In genomic region chr11:45900175-45900800, GRCh38 we compare ENCODE assay signal across 9 cellular contexts. TPM values are rescaled to one million over a fixed set of nuclear protein-coding genes. Genes with fewer than 3 reads are reported as not detected.
DNase-seq lines count a peak whose midpoint lies in the region; ATAC-seq, FAIRE-seq and TF ChIP-seq lines count a peak whose summit lies in the region.
"Not testable (repeated sequence)": the region's sequence is repeated elsewhere in the genome, so short reads cannot be mapped to it uniquely, and the experiment has no call there.
"Had no signal": no experiment of that assay in that cellular context is flagged by ENCODE, and none has a peak within 500 bp of the region (broad histone marks: within the 10 kb centered on the region; RNA-seq: fewer than 3 reads in every experiment).

No MANE protein-coding gene starts in this region.

- not testable (repeated sequence) for H3K4me1 ChIP-seq in CD8-positive, alpha-beta T cell (ENCODE audit: insufficient read depth, low read length); thymus (ENCODE audit: control insufficient read depth, insufficient read depth, low read length)
- H3K4me1 ChIP-seq in endothelial cell of umbilical vein (ENCODE audit: control insufficient read depth, extremely low read depth, insufficient read depth, low read length) (peaks cover 10% of the 10 kb centered on the region), kidney (ENCODE audit: control insufficient read depth in 1 of 2, insufficient read depth in 1 of 2, low read depth in 1 of 2, low read length in 2 of 2) (peaks cover 4 to 13% of the 10 kb centered on the region in 2 donors)

- not testable (repeated sequence) for ATAC-seq in CD8-positive, alpha-beta T cell; activated naive CD8-positive, alpha-beta T cell treated with anti-CD3 and anti-CD28 coated beads, Interleukin-2, amount 10 ng/mL, durations not matched to agents 7 days and 5 days (ENCODE audit: low read depth)
- ATAC-seq in HG02571 (IDR thresholded peaks at IDR 0.05; ENCODE audit: unreplicated experiment) (peak; percentile 13), omental fat pad (ENCODE audit: low FRiP score) (peak; percentile 3)

- not testable (repeated sequence) for TF ChIP-seq CTCF in CD8-positive, alpha-beta T cell (IDR thresholded peaks at IDR 0.05); RWPE1 (conservative IDR thresholded peaks at IDR 0.05; ENCODE audit: low read depth); endothelial cell of umbilical vein (IDR thresholded peaks at IDR 0.05; ENCODE audit: extremely low read depth in 1 of 2, insufficient read depth in 1 of 2, low read depth in 1 of 2, low read length in 2 of 2); kidney (IDR thresholded peaks at IDR 0.05; ENCODE audit: borderline replicate concordance, extremely low read depth, insufficient read depth); omental fat pad (IDR thresholded peaks at IDR 0.05)

- H3K36me3 ChIP-seq in CD8-positive, alpha-beta T cell (ENCODE audit: insufficient read depth, low read length); endothelial cell of umbilical vein (ENCODE audit: control insufficient read depth in 2 of 2, extremely low read depth in 1 of 2, insufficient read depth in 2 of 2, low read length in 2 of 2); kidney (ENCODE audit: control insufficient read depth in 1 of 2, insufficient read depth in 2 of 2, low read length in 2 of 2); thymus (ENCODE audit: control insufficient read depth, insufficient read depth): not testable (repeated sequence)

- not testable (repeated sequence) for H3K79me2 ChIP-seq in endothelial cell of umbilical vein (ENCODE audit: control insufficient read depth, insufficient read depth, low read length)

- CTCF ChIA-PET in CD8-positive, alpha-beta T cell (lab: Charles Lee); endothelial cell of umbilical vein (lab: Charles Lee): not testable (repeated sequence)
- CTCF ChIA-PET in RWPE1 (lab: Yijun Ruan, JAX): interaction anchor here (0.6 to 1.3 kb wide), 2 partner anchors 13 to 129 kb away, joined by 3 to 4 read pairs; no protein-coding TSS in a partner anchor

- POLR2A ChIA-PET in CD8-positive, alpha-beta T cell (lab: Charles Lee); RWPE1 (lab: Yijun Ruan, JAX; ENCODE audit: low non-redundant PET); endothelial cell of umbilical vein (lab: Charles Lee): not testable (repeated sequence)
- POLR2A ChIA-PET in activated naive CD8-positive, alpha-beta T cell treated with anti-CD3 and anti-CD28 coated beads, Interleukin-2, amount 10 ng/mL, durations not matched to agents 7 days and 5 days (lab: Charles Lee): interaction anchor here (1.5 kb wide), 1 partner anchor 16 kb away, joined by 7 read pairs; the partner anchor contains the start of gene PEX16

- not testable (repeated sequence) for H3K27me3 ChIP-seq in CD8-positive, alpha-beta T cell (ENCODE audit: insufficient read depth, low read length); endothelial cell of umbilical vein (ENCODE audit: control insufficient read depth in 2 of 2, insufficient read depth in 2 of 2, low read length in 2 of 2)
- peaks cover 42% of the 10 kb centered on the region for H3K27me3 ChIP-seq in thymus (ENCODE audit: control insufficient read depth, insufficient read depth)

- not testable (repeated sequence) for H3K27ac Mint-ChIP-seq in CD8-positive, alpha-beta T cell; activated naive CD8-positive, alpha-beta T cell treated with anti-CD3 and anti-CD28 coated beads, Interleukin-2, amount 10 ng/mL, durations not matched to agents 7 days and 5 days

- H3K9ac ChIP-seq in endothelial cell of umbilical vein (replicated peaks; ENCODE audit: extremely low read depth, insufficient read depth, low read length) (peak overlapping the region; percentile 41), kidney (ENCODE audit: low read length in 2 of 2) (peak overlapping the region in 1 of 2 donors; percentile 65)

- H3K36me3 Mint-ChIP-seq in CD8-positive, alpha-beta T cell; activated naive CD8-positive, alpha-beta T cell treated with anti-CD3 and anti-CD28 coated beads, Interleukin-2, amount 10 ng/mL, durations not matched to agents 7 days and 5 days: not testable (repeated sequence)

- not testable (repeated sequence) for BruUV-seq in endothelial cell of umbilical vein (replicated peaks; lab: Mats Ljungman, UMichigan)

- H3K27me3 Mint-ChIP-seq in CD8-positive, alpha-beta T cell (ENCODE audit: low read depth): not testable (repeated sequence)
- H3K27me3 Mint-ChIP-seq in activated naive CD8-positive, alpha-beta T cell treated with anti-CD3 and anti-CD28 coated beads, Interleukin-2, amount 10 ng/mL, durations not matched to agents 7 days and 5 days: peaks cover 33% of the 10 kb centered on the region

- not testable (repeated sequence) for TF ChIP-seq POLR2A in endothelial cell of umbilical vein (IDR thresholded peaks at IDR 0.05; ENCODE audit: low read depth, low read length)

- H3K9me3 ChIP-seq in CD8-positive, alpha-beta T cell (ENCODE audit: low read length); endothelial cell of umbilical vein (replicated peaks; ENCODE audit: control insufficient read depth, insufficient read depth, low read length); kidney (ENCODE audit: control insufficient read depth in 1 of 2, low read length in 2 of 2); thymus (ENCODE audit: control insufficient read depth): not testable (repeated sequence)

- not testable (repeated sequence) for H3K4me3 ChIP-seq in CD8-positive, alpha-beta T cell (ENCODE audit: low read depth, low read length)
- H3K4me3 ChIP-seq in endothelial cell of umbilical vein (replicated peaks in 1 of 3; ENCODE audit: insufficient read depth in 1 of 3, low read depth in 1 of 3, low read length in 3 of 3) (peak overlapping the region; percentile 35 to 45 (median 40)), kidney (ENCODE audit: low read length in 2 of 2) (peak overlapping the region; percentile 5 to 55), thymus (ENCODE audit: low read length) (peak overlapping the region; percentile 56)

- H3K4me1 Mint-ChIP-seq in CD8-positive, alpha-beta T cell (ENCODE audit: low read depth); activated naive CD8-positive, alpha-beta T cell treated with anti-CD3 and anti-CD28 coated beads, Interleukin-2, amount 10 ng/mL, durations not matched to agents 7 days and 5 days: not testable (repeated sequence)

- not testable (repeated sequence) for H4K20me1 ChIP-seq in endothelial cell of umbilical vein (replicated peaks; ENCODE audit: control insufficient read depth, extremely low read depth, insufficient read depth, low read length)

- not testable (repeated sequence) for DNase-seq in CD8-positive, alpha-beta T cell; RWPE1 (ENCODE audit: low spot score); activated naive CD8-positive, alpha-beta T cell treated with anti-CD3 and anti-CD28 coated beads, Interleukin-2, amount 10 ng/mL, durations not matched to agents 7 days and 5 days; endothelial cell of umbilical vein (ENCODE audit: low read depth, low spot score); omental fat pad (ENCODE audit: low spot score)
- DNase-seq in kidney: peak; percentile 71

- 9% methylated on average over 38 of the region's 59 CpGs for WGBS in thymus

- FAIRE-seq in endothelial cell of umbilical vein (lab: Jason Lieb, UNC); kidney (lab: Jason Lieb, UNC): not testable (repeated sequence)

- not testable (repeated sequence) for H3K9me1 ChIP-seq in endothelial cell of umbilical vein (replicated peaks; ENCODE audit: control insufficient read depth, extremely low read depth, insufficient read depth, low read length)

- not testable (repeated sequence) for H3K27ac ChIP-seq in CD8-positive, alpha-beta T cell (ENCODE audit: low read depth, low read length); endothelial cell of umbilical vein (ENCODE audit: insufficient read depth, low read depth, low read length); kidney (ENCODE audit: low read depth in 2 of 2, low read length in 2 of 2); thymus (ENCODE audit: low read depth)
- peak overlapping the region; percentile 77 for H3K27ac ChIP-seq in RWPE1

- H3K9me3 Mint-ChIP-seq in CD8-positive, alpha-beta T cell; activated naive CD8-positive, alpha-beta T cell treated with anti-CD3 and anti-CD28 coated beads, Interleukin-2, amount 10 ng/mL, durations not matched to agents 7 days and 5 days: not testable (repeated sequence)

- peak overlapping the region; percentile 75 for H3K4me3 Mint-ChIP-seq in CD8-positive, alpha-beta T cell
- peak overlapping the region; percentile 29 for H3K4me3 Mint-ChIP-seq in activated naive CD8-positive, alpha-beta T cell treated with anti-CD3 and anti-CD28 coated beads, Interleukin-2, amount 10 ng/mL, durations not matched to agents 7 days and 5 days

- H2AFZ ChIP-seq in endothelial cell of umbilical vein (ENCODE audit: low read depth, low read length): peak overlapping the region; percentile 68

- dilution Hi-C loops in endothelial cell of umbilical vein (cut with MboI; ENCODE audit: extremely low pct_ligation_motif_present, low sequenced_read_pairs): not testable (repeated sequence)

- intact Hi-C loops in CD8-positive, alpha-beta T cell (cut with DNase I, micrococcal nuclease): loop anchor here in 1 of 2 experiments (2.0 to 5.0 kb wide), 2 partner anchors 17 to 98 kb away; partner anchors contain the start of gene PEX16
- intact Hi-C loops in endothelial cell of umbilical vein (cut with micrococcal nuclease); kidney (cut with DNase I): not testable (repeated sequence)

- H3K4me2 ChIP-seq in endothelial cell of umbilical vein (ENCODE audit: insufficient read depth, low read length): peak overlapping the region; percentile 67

RNA-seq across cellular contexts. Expression of gene FREY1, which starts 6.8 kb away (rescaled TPM):
- total RNA-seq in CD8-positive, alpha-beta T cell: 1 to 10 TPM; 3.7 to 5.1 TPM
- total RNA-seq in activated naive CD8-positive, alpha-beta T cell treated with anti-CD3 and anti-CD28 coated beads, Interleukin-2, amount 10 ng/mL, durations not matched to agents 7 days and 5 days: 1 to 10 TPM; 3.9 TPM
- total RNA-seq in endothelial cell of umbilical vein (1.1 and 1.4 TPM in 2 replicates), kidney (1.0 TPM), omental fat pad (1 to 10 TPM in 1 of 4 donors, not detected in 3; 1.6 TPM)
- polyA plus RNA-seq in endothelial cell of umbilical vein (0.53 and 0.84 TPM in 2 replicates), kidney (ENCODE audit: insufficient read depth, low read depth, low replicate concordance) (0.99 TPM), thymus (0.62 TPM)
- polyA plus RNA-seq in endothelial cell of umbilical vein (2011; cell fraction: cytosol; rRNA removed): 0.20 and 0.30 TPM in 2 replicates
- 2.9 and 4.5 TPM in 2 replicates for polyA plus RNA-seq in endothelial cell of umbilical vein (2011; cell fraction: nucleus; rRNA removed)
- 0.33 TPM in 1 of 2 replicates, not detected in the other for polyA plus RNA-seq in endothelial cell of umbilical vein (2012)
- polyA minus RNA-seq in endothelial cell of umbilical vein: 1.2 and 3.4 TPM in 2 replicates
- not detected for polyA minus RNA-seq in endothelial cell of umbilical vein (2011; cell fraction: cytosol; rRNA and poly(A)+ RNA removed)
- 6.7 and 13.2 TPM in 2 replicates for polyA minus RNA-seq in endothelial cell of umbilical vein (2011; cell fraction: nucleus; rRNA and poly(A)+ RNA removed)
- total RNA-seq: sciatic nerve had no signal

RNA-seq across cellular contexts. Expression of gene MAPK8IP1, which starts 14.8 kb away (rescaled TPM):
- total RNA-seq in CD8-positive, alpha-beta T cell: 1 to 10 TPM; 6.5 to 8.4 TPM
- under 1 TPM; 0.85 to 0.86 TPM for total RNA-seq in activated naive CD8-positive, alpha-beta T cell treated with anti-CD3 and anti-CD28 coated beads, Interleukin-2, amount 10 ng/mL, durations not matched to agents 7 days and 5 days
- total RNA-seq in endothelial cell of umbilical vein: 4.8 and 5.3 TPM in 2 replicates
- 4.1 and 6.8 TPM in 2 replicates for polyA plus RNA-seq in endothelial cell of umbilical vein
- polyA plus RNA-seq in endothelial cell of umbilical vein (2011; cell fraction: cytosol; rRNA removed): 3.2 and 3.9 TPM in 2 replicates
- 2.5 and 2.8 TPM in 2 replicates for polyA plus RNA-seq in endothelial cell of umbilical vein (2011; cell fraction: nucleus; rRNA removed)
- polyA plus RNA-seq in endothelial cell of umbilical vein (2012): 3.8 and 4.9 TPM in 2 replicates
- 2.3 and 2.9 TPM in 2 replicates for polyA minus RNA-seq in endothelial cell of umbilical vein
- 1.1 TPM for polyA minus RNA-seq in endothelial cell of umbilical vein (2011; cell fraction: cytosol; rRNA and poly(A)+ RNA removed)
- 1.3 TPM in 2 replicates for polyA minus RNA-seq in endothelial cell of umbilical vein (2011; cell fraction: nucleus; rRNA and poly(A)+ RNA removed)
- 15.7 TPM for total RNA-seq in kidney
- 24.8 TPM for polyA plus RNA-seq in kidney (ENCODE audit: insufficient read depth, low read depth, low replicate concordance)
- total RNA-seq in omental fat pad: 1 to 10 TPM; 3.2 to 7.4 (median 4.3) TPM
- 2.1 TPM for polyA plus RNA-seq in thymus

RNA-seq across cellular contexts. Expression of gene PEX16, which starts 17.4 kb away (rescaled TPM):
- total RNA-seq in CD8-positive, alpha-beta T cell: 10 to 100 TPM; 51.5 to 55.6 TPM
- total RNA-seq in activated naive CD8-positive, alpha-beta T cell treated with anti-CD3 and anti-CD28 coated beads, Interleukin-2, amount 10 ng/mL, durations not matched to agents 7 days and 5 days: 10 to 100 TPM; 49.4 to 61.5 TPM
- 25.7 and 27.4 TPM in 2 replicates for total RNA-seq in endothelial cell of umbilical vein
- polyA plus RNA-seq in endothelial cell of umbilical vein: 32.2 and 36.8 TPM in 2 replicates
- 22.2 and 27.6 TPM in 2 replicates for polyA plus RNA-seq in endothelial cell of umbilical vein (2011; cell fraction: cytosol; rRNA removed)
- 43.7 and 47.3 TPM in 2 replicates for polyA plus RNA-seq in endothelial cell of umbilical vein (2011; cell fraction: nucleus; rRNA removed)
- 18.1 and 27.9 TPM in 2 replicates for polyA plus RNA-seq in endothelial cell of umbilical vein (2012)
- 14.1 and 19.1 TPM in 2 replicates for polyA minus RNA-seq in endothelial cell of umbilical vein
- 26.3 TPM for polyA minus RNA-seq in endothelial cell of umbilical vein (2011; cell fraction: cytosol; rRNA and poly(A)+ RNA removed)
- 13.8 and 21.0 TPM in 2 replicates for polyA minus RNA-seq in endothelial cell of umbilical vein (2011; cell fraction: nucleus; rRNA and poly(A)+ RNA removed)
- 38.4 TPM for total RNA-seq in kidney
- polyA plus RNA-seq in kidney (ENCODE audit: insufficient read depth, low read depth, low replicate concordance): 46.0 TPM
- 10 to 100 TPM; 20.1 to 25.0 (median 22.8) TPM for total RNA-seq in omental fat pad
- polyA plus RNA-seq in thymus: 46.0 TPM

RNA-seq across cellular contexts. Expression of gene LARGE2, which starts 22.2 kb away (rescaled TPM):
- 1 to 10 TPM; 3.0 to 4.2 TPM for total RNA-seq in CD8-positive, alpha-beta T cell
- total RNA-seq in activated naive CD8-positive, alpha-beta T cell treated with anti-CD3 and anti-CD28 coated beads, Interleukin-2, amount 10 ng/mL, durations not matched to agents 7 days and 5 days: 1 to 10 TPM; 2.5 to 2.7 TPM
- total RNA-seq in endothelial cell of umbilical vein: not detected in 2 replicates
- polyA plus RNA-seq in endothelial cell of umbilical vein: 0.06 and 0.10 TPM in 2 replicates
- polyA plus RNA-seq in endothelial cell of umbilical vein (2011; cell fraction: cytosol; rRNA removed): 0.04 TPM in 1 of 2 replicates, not detected in the other
- polyA plus RNA-seq in endothelial cell of umbilical vein (2011; cell fraction: nucleus; rRNA removed): 0.05 TPM in 1 of 2 replicates, not detected in the other
- not detected in 2 replicates for polyA plus RNA-seq in endothelial cell of umbilical vein (2012)
- polyA minus RNA-seq in endothelial cell of umbilical vein: 0.12 and 0.19 TPM in 2 replicates
- polyA minus RNA-seq in endothelial cell of umbilical vein (2011; cell fraction: cytosol; rRNA and poly(A)+ RNA removed): not detected
- polyA minus RNA-seq in endothelial cell of umbilical vein (2011; cell fraction: nucleus; rRNA and poly(A)+ RNA removed): not detected in 2 replicates
- total RNA-seq in kidney: 13.1 TPM
- 29.8 TPM for polyA plus RNA-seq in kidney (ENCODE audit: insufficient read depth, low read depth, low replicate concordance)
- total RNA-seq in omental fat pad: under 1 TPM in 2 of 4 donors, not detected in 2; 0.24 to 0.37 TPM
- 12.2 TPM for polyA plus RNA-seq in thymus

RNA-seq across cellular contexts. Expression of gene CRY2, which starts 53.0 kb away (rescaled TPM):
- 100 to 1,000 TPM; 172 to 177 TPM for total RNA-seq in CD8-positive, alpha-beta T cell
- total RNA-seq in activated naive CD8-positive, alpha-beta T cell treated with anti-CD3 and anti-CD28 coated beads, Interleukin-2, amount 10 ng/mL, durations not matched to agents 7 days and 5 days: 10 to 100 TPM; 32.4 to 36.9 TPM
- 8.8 and 11.7 TPM in 2 replicates for total RNA-seq in endothelial cell of umbilical vein
- 7.1 and 7.7 TPM in 2 replicates for polyA plus RNA-seq in endothelial cell of umbilical vein
- 3.9 and 4.2 TPM in 2 replicates for polyA plus RNA-seq in endothelial cell of umbilical vein (2011; cell fraction: cytosol; rRNA removed)
- polyA plus RNA-seq in endothelial cell of umbilical vein (2011; cell fraction: nucleus; rRNA removed): 23.2 and 24.2 TPM in 2 replicates
- 4.5 and 6.4 TPM in 2 replicates for polyA plus RNA-seq in endothelial cell of umbilical vein (2012)
- 18.9 and 21.8 TPM in 2 replicates for polyA minus RNA-seq in endothelial cell of umbilical vein
- polyA minus RNA-seq in endothelial cell of umbilical vein (2011; cell fraction: cytosol; rRNA and poly(A)+ RNA removed): 6.7 TPM
- 20.3 and 22.4 TPM in 2 replicates for polyA minus RNA-seq in endothelial cell of umbilical vein (2011; cell fraction: nucleus; rRNA and poly(A)+ RNA removed)
- total RNA-seq in kidney: 44.5 TPM
- polyA plus RNA-seq in kidney (ENCODE audit: insufficient read depth, low read depth, low replicate concordance): 20.7 TPM
- total RNA-seq in omental fat pad: 10 to 100 TPM; 53.1 to 63.4 (median 60.2) TPM
- polyA plus RNA-seq in thymus: 12.3 TPM
